In the genomic region with DNA sequence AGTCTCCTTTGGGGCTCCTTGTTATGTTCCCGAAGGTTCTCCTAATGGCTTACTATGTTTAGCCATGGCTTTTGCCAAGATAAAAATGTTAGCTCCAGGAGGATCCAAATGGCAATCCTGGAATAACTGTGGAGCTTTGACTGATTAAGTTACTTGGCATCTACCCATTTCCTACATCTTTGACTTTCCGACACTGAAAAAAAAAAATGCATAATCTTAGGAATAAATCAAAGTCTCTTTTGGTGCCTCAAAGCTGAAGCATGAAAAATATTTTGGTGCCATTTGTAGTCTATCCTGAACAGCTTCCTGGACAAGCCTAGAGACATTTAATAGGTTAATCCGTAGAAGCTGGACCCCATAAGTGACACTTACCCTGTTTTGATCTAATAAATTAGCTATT, we compare ENCODE assay signal across 31 cellular contexts.
"Had no signal": no experiment of that assay in that cellular context is flagged by ENCODE, and none has a peak within 500 bp of the region (broad histone marks: within the 10 kb centered on the region; RNA-seq: fewer than 3 reads in every experiment).

No MANE protein-coding gene starts in this region.

- H3K27ac ChIP-seq: adrenal gland, breast epithelium, cardiac muscle cell, esophagus muscularis mucosa, foreskin keratinocyte had no signal

- H3K27me3 ChIP-seq: adrenal gland, breast epithelium, cardiac muscle cell, esophagus muscularis mucosa, foreskin keratinocyte, gastrocnemius medialis had no signal

- H3K4me1 ChIP-seq: adrenal gland, breast epithelium had no signal

- H3K36me3 ChIP-seq: adrenal gland, breast epithelium had no signal

- H3K4me3 ChIP-seq: adrenal gland, breast epithelium, cardiac muscle cell, esophagus muscularis mucosa, gastrocnemius medialis had no signal

- DNase-seq: activated CD4-positive, alpha-beta memory T cell treated with anti-CD3 and anti-CD28 coated beads for 36 hours; activated CD4-positive, alpha-beta T cell treated with anti-CD3 and anti-CD28 coated beads for 36 hours; activated CD4-positive, alpha-beta T cell treated with anti-CD3 and anti-CD28 coated beads, Interleukin-2, amount 10 ng/mL, durations not matched to agents 24 days and 14 days; activated CD4-positive, CD25-positive, alpha-beta regulatory T cell; activated CD4-positive, CD25-positive, alpha-beta regulatory T cell treated with anti-CD3 and anti-CD28 coated beads, Interleukin-2, amount 50 U/mL, for 72 hours; activated CD8-positive, alpha-beta memory T cell treated with anti-CD3 and anti-CD28 coated beads, Interleukin-2, amount 10 ng/mL, durations not matched to agents 7 days and 5 days; activated CD8-positive, alpha-beta memory T cell treated with anti-CD3 and anti-CD28 coated beads, Interleukin-2, amount 50 U/mL, for 4 hours; activated CD8-positive, alpha-beta T cell treated with anti-CD3 and anti-CD28 coated beads, Interleukin-2, amount 10 ng/mL, durations not matched to agents 7 days and 5 days; activated effector memory CD4-positive, alpha-beta T cell treated with anti-CD3 and anti-CD28 coated beads, Interleukin-2, amount 50 U/mL, for 16 hours; activated naive CD4-positive, alpha-beta T cell treated with anti-CD3 and anti-CD28 coated beads for 36 hours; activated naive CD8-positive, alpha-beta T cell treated with anti-CD3 and anti-CD28 coated beads for 36 hours; activated naive CD8-positive, alpha-beta T cell treated with anti-CD3 and anti-CD28 coated beads, Interleukin-2, amount 50 U/mL, for 24 hours; activated T-cell treated with anti-CD3 and anti-CD28 coated beads, Interleukin-2, amount 50 U/mL, for 1 hour; activated T-cell treated with anti-CD3 and anti-CD28 coated beads, Interleukin-2, amount 50 U/mL, for 48 hours; adrenal gland; amygdala; aorta; cortex of kidney; dermis blood vessel endothelial cell; effector CD4-positive, alpha-beta T cell; effector memory CD8-positive, alpha-beta T cell; erythroblast; foreskin keratinocyte; gastrocnemius medialis; glutamatergic neuron; T-helper 1 cell; T-helper 17 cell; T1000 had no signal

- ATAC-seq: activated CD4-positive, alpha-beta T cell treated with anti-CD3 and anti-CD28 coated beads for 36 hours; activated CD8-positive, alpha-beta memory T cell treated with anti-CD3 and anti-CD28 coated beads, Interleukin-2, amount 10 ng/mL, durations not matched to agents 7 days and 5 days; activated CD8-positive, alpha-beta T cell treated with anti-CD3 and anti-CD28 coated beads, Interleukin-2, amount 10 ng/mL, durations not matched to agents 7 days and 5 days; activated naive CD8-positive, alpha-beta T cell treated with anti-CD3 and anti-CD28 coated beads, Interleukin-2, amount 50 U/mL, for 24 hours; effector memory CD8-positive, alpha-beta T cell; foreskin keratinocyte; gastrocnemius medialis; T-helper 17 cell had no signal

- H3K9me3 ChIP-seq: adrenal gland, breast epithelium, esophagus muscularis mucosa, gastrocnemius medialis had no signal
